Comparison of ENCODE assay signal across 8 cellular contexts in genomic region chr17:14302421-14303099, GRCh38. TPM values are rescaled to one million over a fixed set of nuclear protein-coding genes. Genes with fewer than 3 reads are reported as not detected.
DNase-seq lines count a peak whose midpoint lies in the region; ATAC-seq, FAIRE-seq and TF ChIP-seq lines count a peak whose summit lies in the region.

No MANE protein-coding gene starts in this region.

- 4% methylated on average over 54 of the region's 64 CpGs for WGBS in A549 (ENCODE audit: missing lambda C conversion rate)

- TF ChIP-seq RAD21 in A549 (conservative IDR thresholded peaks at IDR 0.05 in 1 of 2, IDR thresholded peaks at IDR 0.05 in 1 of 2), result peak; percentile 70 to 95

- H3K27ac Mint-ChIP-seq in activated T-helper 2 cell treated with anti-CD3 and anti-CD28 coated beads, Interferon-gamma antibody, Interleukin-2, Interleukin-4, amounts not matched to agents 10 μg/mL and 5 μg/mL and 100 μg/mL, durations not matched to agents 14 hours and 24 hours and 36 hours, result peak overlapping the region; percentile 92
- peak overlapping the region; percentile 79 for H3K27ac Mint-ChIP-seq in nephron progenitor cell
- H3K27ac Mint-ChIP-seq in stimulated activated naive CD8-positive, alpha-beta T cell treated with anti-CD3 and anti-CD28 coated beads, Interleukin-15, Interleukin-2, amounts not matched to agents 100 ng/mL and 50 ng/mL, for 24 hours, result peak overlapping the region; percentile 82

- peak overlapping the region; percentile 53 for H3K4me3 ChIP-seq in A549
- H3K4me3 ChIP-seq in Peyer's patch, result peak overlapping the region; percentile 63 to 77 (median 64)
- peak overlapping the region; percentile 95 for H3K4me3 ChIP-seq in fibroblast of the aortic adventitia (ENCODE audit: low read depth, low read length)

- CTCF ChIA-PET in A549 (lab: Yijun Ruan, JAX), result interaction anchor here (0.5 to 4.2 kb wide), 44 partner anchors 9 to 1273 kb away, joined by 3 to 48 read pairs (median 4); no protein-coding TSS in a partner anchor

- POLR2A ChIA-PET in A549 (lab: Yijun Ruan, JAX), result no interaction called here

- no peaks in the 10 kb centered on the region for H3K36me3 ChIP-seq in Peyer's patch

- peaks cover 33% of the 10 kb centered on the region for H3K36me3 Mint-ChIP-seq in activated T-helper 2 cell treated with anti-CD3 and anti-CD28 coated beads, Interferon-gamma antibody, Interleukin-2, Interleukin-4, amounts not matched to agents 10 μg/mL and 5 μg/mL and 100 μg/mL, durations not matched to agents 14 hours and 24 hours and 36 hours (ENCODE audit: low read depth)
- no peaks in the 10 kb centered on the region for H3K36me3 Mint-ChIP-seq in nephron progenitor cell (ENCODE audit: low read depth)
- peaks cover 12% of the 10 kb centered on the region for H3K36me3 Mint-ChIP-seq in stimulated activated naive CD8-positive, alpha-beta T cell treated with anti-CD3 and anti-CD28 coated beads, Interleukin-15, Interleukin-2, amounts not matched to agents 100 ng/mL and 50 ng/mL, for 24 hours (ENCODE audit: low read depth)

- TF ChIP-seq CTCF in A549 (IDR thresholded peaks at IDR 0.05) (peak; percentile 87), Peyer's patch (IDR thresholded peaks at IDR 0.05) (peak; percentile 77 to 99 (median 94)), fibroblast of the aortic adventitia (IDR thresholded peaks at IDR 0.05; ENCODE audit: insufficient read depth, low read length) (peak; percentile 76), nephron progenitor cell (IDR thresholded peaks at IDR 0.05) (peak; percentile 79)

- H3K27me3 Mint-ChIP-seq in activated T-helper 2 cell treated with anti-CD3 and anti-CD28 coated beads, Interferon-gamma antibody, Interleukin-2, Interleukin-4, amounts not matched to agents 10 μg/mL and 5 μg/mL and 100 μg/mL, durations not matched to agents 14 hours and 24 hours and 36 hours (ENCODE audit: low read depth), result peaks cover 18% of the 10 kb centered on the region
- peaks cover 37% of the 10 kb centered on the region for H3K27me3 Mint-ChIP-seq in nephron progenitor cell (ENCODE audit: low read depth, poor library complexity)
- peaks cover 16% of the 10 kb centered on the region for H3K27me3 Mint-ChIP-seq in stimulated activated naive CD8-positive, alpha-beta T cell treated with anti-CD3 and anti-CD28 coated beads, Interleukin-15, Interleukin-2, amounts not matched to agents 100 ng/mL and 50 ng/mL, for 24 hours

- H3K4me2 ChIP-seq in A549, result peak overlapping the region; percentile 90

- TF ChIP-seq POLR2A in A549 (IDR thresholded peaks at IDR 0.05; ENCODE audit: low read length) (no peak), Peyer's patch (IDR thresholded peaks at IDR 0.05) (no peak)

- peak; percentile 80 to 83 for DNase-seq in A549 (ENCODE audit: low read depth in 1 of 2, low spot score in 1 of 2)
- peak; percentile 70 for DNase-seq in GM18507 (ENCODE audit: extremely low spot score, insufficient read length, low read depth)
- DNase-seq in Peyer's patch, result peak; percentile 60 to 92 (median 91)
- DNase-seq in activated T-helper 2 cell treated with anti-CD3 and anti-CD28 coated beads, Interferon-gamma antibody, Interleukin-2, Interleukin-4, amounts not matched to agents 10 μg/mL and 5 μg/mL and 100 μg/mL, durations not matched to agents 14 hours and 24 hours and 36 hours (ENCODE audit: low spot score), result peak; percentile 79
- peak; percentile 83 for DNase-seq in fibroblast of the aortic adventitia (ENCODE audit: low read depth)
- peak; percentile 89 for DNase-seq in nephron progenitor cell

- intact Hi-C loops in activated T-helper 2 cell treated with anti-CD3 and anti-CD28 coated beads, Interferon-gamma antibody, Interleukin-2, Interleukin-4, amounts not matched to agents 10 μg/mL and 5 μg/mL and 100 μg/mL, durations not matched to agents 14 hours and 24 hours and 36 hours (cut with micrococcal nuclease), result loop anchor here (1.0 to 10.0 kb wide), 7 partner anchors 125 to 1284 kb away; partner anchors contain the start of gene ELAC2

- H3K9me3 Mint-ChIP-seq in activated T-helper 2 cell treated with anti-CD3 and anti-CD28 coated beads, Interferon-gamma antibody, Interleukin-2, Interleukin-4, amounts not matched to agents 10 μg/mL and 5 μg/mL and 100 μg/mL, durations not matched to agents 14 hours and 24 hours and 36 hours, result no peaks in the 10 kb centered on the region
- H3K9me3 Mint-ChIP-seq in nephron progenitor cell, result no peaks in the 10 kb centered on the region
- no peaks in the 10 kb centered on the region for H3K9me3 Mint-ChIP-seq in stimulated activated naive CD8-positive, alpha-beta T cell treated with anti-CD3 and anti-CD28 coated beads, Interleukin-15, Interleukin-2, amounts not matched to agents 100 ng/mL and 50 ng/mL, for 24 hours

- peak overlapping the region; percentile 44 to 67; a peak in 4 of 6 replicates for H3K27ac ChIP-seq in A549
- H3K27ac ChIP-seq in Peyer's patch, result peak overlapping the region; percentile 68 to 89 (median 84)

- H3K4me1 Mint-ChIP-seq in activated T-helper 2 cell treated with anti-CD3 and anti-CD28 coated beads, Interferon-gamma antibody, Interleukin-2, Interleukin-4, amounts not matched to agents 10 μg/mL and 5 μg/mL and 100 μg/mL, durations not matched to agents 14 hours and 24 hours and 36 hours (ENCODE audit: low read depth), result peaks cover 57% of the 10 kb centered on the region
- H3K4me1 Mint-ChIP-seq in nephron progenitor cell, result peaks cover 69% of the 10 kb centered on the region
- peaks cover 79% of the 10 kb centered on the region for H3K4me1 Mint-ChIP-seq in stimulated activated naive CD8-positive, alpha-beta T cell treated with anti-CD3 and anti-CD28 coated beads, Interleukin-15, Interleukin-2, amounts not matched to agents 100 ng/mL and 50 ng/mL, for 24 hours (ENCODE audit: low read depth)

- FAIRE-seq in A549 (lab: Jason Lieb, UNC) (no peak), GM18507 (lab: Jason Lieb, UNC) (no peak)

- H3K4me3 Mint-ChIP-seq in activated T-helper 2 cell treated with anti-CD3 and anti-CD28 coated beads, Interferon-gamma antibody, Interleukin-2, Interleukin-4, amounts not matched to agents 10 μg/mL and 5 μg/mL and 100 μg/mL, durations not matched to agents 14 hours and 24 hours and 36 hours (ENCODE audit: low read depth), result peak overlapping the region; percentile 87
- H3K4me3 Mint-ChIP-seq in nephron progenitor cell, result peak overlapping the region; percentile 84
- H3K4me3 Mint-ChIP-seq in stimulated activated naive CD8-positive, alpha-beta T cell treated with anti-CD3 and anti-CD28 coated beads, Interleukin-15, Interleukin-2, amounts not matched to agents 100 ng/mL and 50 ng/mL, for 24 hours, result peak overlapping the region; percentile 95

- H3K9me3 ChIP-seq in A549, result no peaks in the 10 kb centered on the region
- H3K9me3 ChIP-seq in Peyer's patch, result no peaks in the 10 kb centered on the region

- no peak for TF ChIP-seq EP300 in A549 (IDR thresholded peaks at IDR 0.05)

- H3K4me1 ChIP-seq in A549 (peaks cover 29% of the 10 kb centered on the region), Peyer's patch (peaks cover 0 to 54% (median 2%) of the 10 kb centered on the region in 4 donors)

- peaks cover 0 to 33% of the 10 kb centered on the region in 2 donors for H3K27me3 ChIP-seq in Peyer's patch

- ATAC-seq in A549, result peak; percentile 57 to 74
- peak; percentile 50 for ATAC-seq in HG03108 (IDR thresholded peaks at IDR 0.05; ENCODE audit: unreplicated experiment)

TF ChIP-seq in A549, 52 proteins besides CTCF, POLR2A, EP300 and RAD21:
- TF ChIP-seq RFX5 (IDR thresholded peaks at IDR 0.05) (no peak), NPAS2 (CRISPR knock-in tag; IDR thresholded peaks at IDR 0.05; ENCODE audit: borderline replicate concordance) (no peak), E2F6 (IDR thresholded peaks at IDR 0.05; ENCODE audit: borderline replicate concordance, low read depth) (peak; percentile 55; the same call in 1 of the 2 replicates), SMC3 (IDR thresholded peaks at IDR 0.05) (peak; percentile 82), MAX (IDR thresholded peaks at IDR 0.05) (peak; percentile 54; the same call in 1 of the 2 replicates), KDM5A (IDR thresholded peaks at IDR 0.05) (no peak), MYC (IDR thresholded peaks at IDR 0.05; ENCODE audit: borderline replicate concordance, low read length) (0 out of 2 replicates have a peak, but pooled peaks have one; percentile 50), HEYL (CRISPR knock-in tag; IDR thresholded peaks at IDR 0.05) (no peak)

RNA-seq across cellular contexts. Expression of gene HS3ST3B1, which starts 1.7 kb away (rescaled TPM):
- polyA plus RNA-seq in A549 (2011; rRNA removed) (0.44 and 0.67 TPM in 2 replicates), A549 (2017; fragmentation: RNase III; extraction: RNeasy Plus Mini Kit Qiagen cat#74134 plus additional on column Dnase treatment) (0.11 to 0.18 TPM (median 0.15 TPM) in 3 replicates)
- polyA plus RNA-seq in A549 (2012; cell fraction: cytosol; rRNA removed), result 0.13 and 0.22 TPM in 2 replicates
- polyA plus RNA-seq in A549 (2012; cell fraction: nucleus; rRNA removed), result 0.26 and 0.34 TPM in 2 replicates
- 0.88 and 0.95 TPM in 2 replicates for polyA minus RNA-seq in A549 (2011; rRNA and poly(A)+ RNA removed)
- total RNA-seq in Peyer's patch (1 to 10 TPM; 2.1 to 5.4 (median 3.3) TPM), fibroblast of the aortic adventitia (ENCODE audit: low replicate concordance) (2.3 and 9.1 TPM in 2 replicates)
- 8.6 and 9.8 TPM in 2 replicates for total RNA-seq in activated T-helper 2 cell treated with anti-CD3 and anti-CD28 coated beads, Interferon-gamma antibody, Interleukin-2, Interleukin-4, amounts not matched to agents 10 μg/mL and 5 μg/mL and 100 μg/mL, durations not matched to agents 14 hours and 24 hours and 36 hours

Comparison
In these comparisons a context has a peak if more than half of its experiments do, and no peak if none do; other contexts are left out.
1. Peak in every context shown above with its lines: DNase-seq, ATAC-seq, H3K4me3 ChIP-seq and H3K27ac ChIP-seq.